8 cellular contexts compared by ENCODE assay signal in genomic region chrX:47513697-47514085, GRCh38. TPM values are rescaled to one million over a fixed set of nuclear protein-coding genes. Genes with fewer than 3 reads are reported as not detected.
DNase-seq lines count a peak whose midpoint lies in the region; ATAC-seq and TF ChIP-seq lines count a peak whose summit lies in the region.

No MANE protein-coding gene starts in this region.

- peak overlapping the region; percentile 70 for H3K4me3 Mint-ChIP-seq in activated T-cell treated with anti-CD3 and anti-CD28 coated beads, Interleukin-2, amount 50 U/mL, for 24 hours
- H3K4me3 Mint-ChIP-seq in activated CD8-positive, alpha-beta T cell treated with anti-CD3 and anti-CD28 coated beads, Interleukin-2, amount 10 ng/mL, durations not matched to agents 7 days and 5 days: peak overlapping the region; percentile 74

- H3K9me3 Mint-ChIP-seq in activated T-cell treated with anti-CD3 and anti-CD28 coated beads, Interleukin-2, amount 50 U/mL, for 24 hours: no peaks in the 10 kb centered on the region
- no peaks in the 10 kb centered on the region for H3K9me3 Mint-ChIP-seq in activated CD8-positive, alpha-beta T cell treated with anti-CD3 and anti-CD28 coated beads, Interleukin-2, amount 10 ng/mL, durations not matched to agents 7 days and 5 days (ENCODE audit: insufficient read depth)

- no peak for TF ChIP-seq CTCF in thoracic aorta (IDR thresholded peaks at IDR 0.05)

- peak overlapping the region; percentile 50 for H3K9ac ChIP-seq in iPS-18a (ENCODE audit: low read length)

- no peak for DNase-seq in activated T-cell treated with anti-CD3 and anti-CD28 coated beads, Interleukin-2, amount 50 U/mL, for 24 hours
- no peak for DNase-seq in activated T-cell treated with anti-CD3 and anti-CD28 coated beads, Interleukin-2, amount 50 U/mL, for 48 hours
- DNase-seq in activated CD8-positive, alpha-beta T cell treated with anti-CD3 and anti-CD28 coated beads, Interleukin-2, amount 10 ng/mL, durations not matched to agents 7 days and 5 days: no peak
- no peak for DNase-seq in thoracic aorta (ENCODE audit: low spot score)
- DNase-seq in NCI-H446 treated with DMSO at 0.1 percent for 48 hours (lab: John Stamatoyannopoulos, UW): no peak
- no peak for DNase-seq in ecto neural progenitor cell (ENCODE audit: low spot score)
- DNase-seq in glomerular visceral epithelial cell (ENCODE audit: extremely low spot score): no peak

- H3K36me3 Mint-ChIP-seq in activated T-cell treated with anti-CD3 and anti-CD28 coated beads, Interleukin-2, amount 50 U/mL, for 24 hours (ENCODE audit: low read depth): no peaks in the 10 kb centered on the region
- H3K36me3 Mint-ChIP-seq in activated CD8-positive, alpha-beta T cell treated with anti-CD3 and anti-CD28 coated beads, Interleukin-2, amount 10 ng/mL, durations not matched to agents 7 days and 5 days (ENCODE audit: low read depth): no peaks in the 10 kb centered on the region

- POLR2A ChIA-PET in activated CD8-positive, alpha-beta T cell treated with anti-CD3 and anti-CD28 coated beads, Interleukin-2, amount 10 ng/mL, durations not matched to agents 7 days and 5 days (lab: Charles Lee): no interaction called here

- no peak for ATAC-seq in activated CD8-positive, alpha-beta T cell treated with anti-CD3 and anti-CD28 coated beads, Interleukin-2, amount 10 ng/mL, durations not matched to agents 7 days and 5 days
- ATAC-seq in thoracic aorta (ENCODE audit: insufficient number of reproducible peaks, low FRiP score, low read depth): no peak

- peaks cover 10% of the 10 kb centered on the region for H3K4me1 Mint-ChIP-seq in activated T-cell treated with anti-CD3 and anti-CD28 coated beads, Interleukin-2, amount 50 U/mL, for 24 hours (ENCODE audit: low read depth)
- peaks cover 15% of the 10 kb centered on the region for H3K4me1 Mint-ChIP-seq in activated CD8-positive, alpha-beta T cell treated with anti-CD3 and anti-CD28 coated beads, Interleukin-2, amount 10 ng/mL, durations not matched to agents 7 days and 5 days (ENCODE audit: low read depth)

- H3K4me1 ChIP-seq in iPS-18a (ENCODE audit: control insufficient read depth, low read depth, low read length) (no peaks in the 10 kb centered on the region), thoracic aorta (ENCODE audit: control insufficient read depth in 1 of 2, low read depth in 2 of 2) (no peaks in the 10 kb centered on the region)

- H3K9me3 ChIP-seq in iPS-18a (ENCODE audit: control insufficient read depth, low read depth, low read length) (no peaks in the 10 kb centered on the region), thoracic aorta (no peaks in the 10 kb centered on the region)

- H3K27me3 ChIP-seq in iPS-18a (ENCODE audit: control insufficient read depth, insufficient read depth, low read length): no peaks in the 10 kb centered on the region
- no peaks in the 10 kb centered on the region for H3K27me3 ChIP-seq in thoracic aorta (replicated peaks; ENCODE audit: insufficient read depth)

- no peak overlapping the region for H3K27ac ChIP-seq in iPS-18a (ENCODE audit: low read length)
- no peak overlapping the region for H3K27ac ChIP-seq in thoracic aorta

- H3K27ac Mint-ChIP-seq in activated T-cell treated with anti-CD3 and anti-CD28 coated beads, Interleukin-2, amount 50 U/mL, for 24 hours: peak overlapping the region; percentile 8
- H3K27ac Mint-ChIP-seq in activated CD8-positive, alpha-beta T cell treated with anti-CD3 and anti-CD28 coated beads, Interleukin-2, amount 10 ng/mL, durations not matched to agents 7 days and 5 days: no peak overlapping the region

- H3K36me3 ChIP-seq in iPS-18a (ENCODE audit: control insufficient read depth, low read depth, low read length) (no peaks in the 10 kb centered on the region), thoracic aorta (no peaks in the 10 kb centered on the region)

- peaks cover 29% of the 10 kb centered on the region for H3K27me3 Mint-ChIP-seq in activated T-cell treated with anti-CD3 and anti-CD28 coated beads, Interleukin-2, amount 50 U/mL, for 24 hours
- H3K27me3 Mint-ChIP-seq in activated CD8-positive, alpha-beta T cell treated with anti-CD3 and anti-CD28 coated beads, Interleukin-2, amount 10 ng/mL, durations not matched to agents 7 days and 5 days (ENCODE audit: low read depth): peaks cover 8% of the 10 kb centered on the region

- H3K4me3 ChIP-seq in iPS-18a (ENCODE audit: low read length) (peak overlapping the region; percentile 65), thoracic aorta (peak overlapping the region; percentile 65)

- CTCF ChIA-PET in activated CD8-positive, alpha-beta T cell treated with anti-CD3 and anti-CD28 coated beads, Interleukin-2, amount 10 ng/mL, durations not matched to agents 7 days and 5 days (lab: Charles Lee): interaction anchor here (1.0 kb wide), 2 partner anchors 14 to 16 kb away, joined by 3 read pairs; no protein-coding TSS in a partner anchor

RNA-seq across cellular contexts. Expression of gene ZNF41, which starts 30.7 kb away (rescaled TPM):
- 10 to 100 TPM; 12.9 to 13.1 TPM for total RNA-seq in activated CD8-positive, alpha-beta T cell treated with anti-CD3 and anti-CD28 coated beads, Interleukin-2, amount 10 ng/mL, durations not matched to agents 7 days and 5 days
- total RNA-seq in thoracic aorta: 1 to 10 TPM; 8.1 to 9.1 TPM

RNA-seq across cellular contexts. Expression of gene ARAF, which starts 47.3 kb away (rescaled TPM):
- 10 to 100 TPM; 66.7 to 68.4 TPM for total RNA-seq in activated CD8-positive, alpha-beta T cell treated with anti-CD3 and anti-CD28 coated beads, Interleukin-2, amount 10 ng/mL, durations not matched to agents 7 days and 5 days
- total RNA-seq in thoracic aorta: 10 to 100 TPM; 44.5 to 52.3 TPM
